ENCODE assay signal across 1 cellular context in genomic region chr1:39653546-39654031, GRCh38.
TF ChIP-seq lines count a peak whose summit lies in the region.

No MANE protein-coding gene starts in this region.

TF ChIP-seq in SK-N-SH treated with all-trans-retinoic acid at 6 μM for 48 hours, 23 proteins besides CTCF, POLR2A, EP300 and RAD21 (continued from another document):
- TF ChIP-seq, protein P1, sequence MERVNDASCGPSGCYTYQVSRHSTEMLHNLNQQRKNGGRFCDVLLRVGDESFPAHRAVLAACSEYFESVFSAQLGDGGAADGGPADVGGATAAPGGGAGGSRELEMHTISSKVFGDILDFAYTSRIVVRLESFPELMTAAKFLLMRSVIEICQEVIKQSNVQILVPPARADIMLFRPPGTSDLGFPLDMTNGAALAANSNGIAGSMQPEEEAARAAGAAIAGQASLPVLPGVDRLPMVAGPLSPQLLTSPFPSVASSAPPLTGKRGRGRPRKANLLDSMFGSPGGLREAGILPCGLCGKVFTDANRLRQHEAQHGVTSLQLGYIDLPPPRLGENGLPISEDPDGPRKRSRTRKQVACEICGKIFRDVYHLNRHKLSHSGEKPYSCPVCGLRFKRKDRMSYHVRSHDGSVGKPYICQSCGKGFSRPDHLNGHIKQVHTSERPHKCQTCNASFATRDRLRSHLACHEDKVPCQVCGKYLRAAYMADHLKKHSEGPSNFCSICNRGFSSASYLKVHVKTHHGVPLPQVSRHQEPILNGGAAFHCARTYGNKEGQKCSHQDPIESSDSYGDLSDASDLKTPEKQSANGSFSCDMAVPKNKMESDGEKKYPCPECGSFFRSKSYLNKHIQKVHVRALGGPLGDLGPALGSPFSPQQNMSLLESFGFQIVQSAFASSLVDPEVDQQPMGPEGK (CRISPR knock-in tag; IDR thresholded peaks at IDR 0.05; ENCODE audit: borderline replicate concordance) = no peak
- no peak for TF ChIP-seq ZNF70 (CRISPR knock-in tag; IDR thresholded peaks at IDR 0.05)
